ENCODE assay signal across 8 cellular contexts in genomic region chr12:74317078-74317581, GRCh38.
DNase-seq lines count a peak whose midpoint lies in the region; ATAC-seq, FAIRE-seq and TF ChIP-seq lines count a peak whose summit lies in the region.

No MANE protein-coding gene starts in this region.

- peak; percentile 48 to 73 (median 59); a peak in 5 of 6 replicates for TF ChIP-seq CTCF in K562 (IDR thresholded peaks at IDR 0.05 in 2 of 3, conservative IDR thresholded peaks at IDR 0.05 in 1 of 3; ENCODE audit: insufficient read depth in 2 of 3, low read depth in 1 of 3, low read length in 3 of 3)

- no peaks in the 10 kb centered on the region for H3K4me1 ChIP-seq in K562 (replicated peaks in 1 of 2; ENCODE audit: control insufficient read depth in 2 of 2, insufficient read depth in 2 of 2, low read length in 2 of 2)

- BruUV-seq in K562 (replicated peaks; lab: Mats Ljungman, UMichigan) = no TSS peak

- peak; percentile 99 for ATAC-seq in K562
- ATAC-seq in HG03139 (IDR thresholded peaks at IDR 0.05; ENCODE audit: unreplicated experiment) = no peak
- no peak for ATAC-seq in GM18517 (IDR thresholded peaks at IDR 0.05; ENCODE audit: unreplicated experiment)
- ATAC-seq in HG02571 (IDR thresholded peaks at IDR 0.05; ENCODE audit: unreplicated experiment) = no peak

- no peaks in the 10 kb centered on the region for H3K27me3 ChIP-seq in K562 (ENCODE audit: control insufficient read depth in 2 of 2, insufficient read depth in 2 of 2, low read length in 2 of 2)

- TF ChIP-seq POLR2A in K562 (conservative IDR thresholded peaks at IDR 0.05) = no peak

- intact Hi-C loops in K562 (cut with micrococcal nuclease) = loop anchor here (1.0 to 5.0 kb wide), 5 partner anchors 95 to 380 kb away; partner anchors contain the start of gene ATXN7L3B

- POLR2A ChIA-PET in K562 (lab: Yijun Ruan, JAX) = interaction anchor here (0.6 to 1.4 kb wide), 2 partner anchors 22 to 203 kb away, joined by 3 read pairs; no protein-coding TSS in a partner anchor

- peak; percentile 84 for FAIRE-seq in K562 (lab: Jason Lieb, UNC)

- CTCF ChIA-PET in K562 (lab: Yijun Ruan, JAX; ENCODE audit: low intra/inter-chr PET ratio) = interaction anchor here (0.6 to 2.1 kb wide), 2 partner anchors 205 to 1840 kb away, joined by 3 to 9 read pairs; no protein-coding TSS in a partner anchor

- no peak for TF ChIP-seq EP300 in K562 (IDR thresholded peaks at IDR 0.05; ENCODE audit: low read length)

- H3K4me2 ChIP-seq in K562 (ENCODE audit: insufficient read depth, low read length) = no peak overlapping the region

- no peak overlapping the region for H3K9ac ChIP-seq in K562 (ENCODE audit: insufficient read depth in 1 of 2, low read depth in 2 of 2, low read length in 2 of 2)

- no peaks in the 10 kb centered on the region for H3K9me3 ChIP-seq in K562 (replicated peaks; ENCODE audit: control insufficient read depth, insufficient read depth, low read depth, low read length)

- H3K79me2 ChIP-seq in K562 (ENCODE audit: control insufficient read depth, insufficient read depth, low read length) = no peaks in the 10 kb centered on the region

- DNase-seq in DMS153 treated with DMSO at 0.1 percent for 48 hours (lab: John Stamatoyannopoulos, UW; ENCODE audit: unreplicated experiment) (peak; percentile 45), NCI-H146 treated with DMSO at 0.1 percent for 48 hours (lab: John Stamatoyannopoulos, UW; ENCODE audit: unreplicated experiment) (peak; percentile 10), K562 (ENCODE audit: extremely low read depth in 1 of 4, low spot score in 3 of 4) (peak in 3 of 4 experiments; percentile 6 to 55 (median 39)), medulla oblongata (ENCODE audit: extremely low spot score) (peak; percentile 40), CD1c-positive myeloid dendritic cell (ENCODE audit: extremely low spot score) (no peak)

- H3K27ac ChIP-seq in K562 (ENCODE audit: extremely low read depth, low read depth, low read length) = no peak overlapping the region

- H3K4me3 ChIP-seq in K562 = no peak overlapping the region

- H4K20me1 ChIP-seq in K562 (replicated peaks; ENCODE audit: control insufficient read depth, insufficient read depth, low read length) = no peaks in the 10 kb centered on the region

- H3K9me1 ChIP-seq in K562 (ENCODE audit: control insufficient read depth, insufficient read depth, low read length) = no peaks in the 10 kb centered on the region

- TF ChIP-seq RAD21 in K562 (CRISPR knock-in tag; conservative IDR thresholded peaks at IDR 0.05 in 1 of 2, IDR thresholded peaks at IDR 0.05 in 1 of 2) = peak; percentile 78 to 90

- whole genome bisulfite sequencing in K562 (ENCODE audit: insufficient coverage, low coverage, missing lambda C conversion rate) = 0% methylated on average over 1 of the region's 1 CpG

- no peak overlapping the region for H2AFZ ChIP-seq in K562 (ENCODE audit: low read depth, low read length)

- no peaks in the 10 kb centered on the region for H3K36me3 ChIP-seq in K562 (ENCODE audit: control insufficient read depth, insufficient read depth, low read length)

- in situ Hi-C loops in K562 (cut with MboI) = loop anchor here (10.0 kb wide), 1 partner anchor 292 kb away; no protein-coding TSS in a partner anchor

TF ChIP-seq in K562, 482 proteins besides CTCF, POLR2A, EP300 and RAD21:
- TF ChIP-seq EZH2 (IDR thresholded peaks at IDR 0.05; ENCODE audit: borderline replicate concordance, low read depth, low read length) (no peak), MAZ (CRISPR knock-in tag; conservative IDR thresholded peaks at IDR 0.05 in 1 of 2, IDR thresholded peaks at IDR 0.05 in 1 of 2) (peak in 1 of 2 experiments; percentile 42; a peak in 1 of 4 replicates), SMC3 (conservative IDR thresholded peaks at IDR 0.05; ENCODE audit: insufficient read depth, low read depth, low read length) (peak; percentile 64), NFIC (IDR thresholded peaks at IDR 0.05) (peak; percentile 17; the same call in 1 of the 2 replicates), ARID2 (IDR thresholded peaks at IDR 0.05) (peak; percentile 52; the same call in 1 of the 2 replicates), POLR2H (tag; IDR thresholded peaks at IDR 0.05; ENCODE audit: low read depth) (no peak), ZBTB17 (CRISPR knock-in tag; IDR thresholded peaks at IDR 0.05) (no peak), ZNF609 (CRISPR knock-in tag; IDR thresholded peaks at IDR 0.05; ENCODE audit: borderline replicate concordance) (no peak), PTRF (tag; IDR thresholded peaks at IDR 0.05) (no peak), IRF9 (tag; IDR thresholded peaks at IDR 0.05) (no peak)
- TF ChIP-seq, protein P1, sequence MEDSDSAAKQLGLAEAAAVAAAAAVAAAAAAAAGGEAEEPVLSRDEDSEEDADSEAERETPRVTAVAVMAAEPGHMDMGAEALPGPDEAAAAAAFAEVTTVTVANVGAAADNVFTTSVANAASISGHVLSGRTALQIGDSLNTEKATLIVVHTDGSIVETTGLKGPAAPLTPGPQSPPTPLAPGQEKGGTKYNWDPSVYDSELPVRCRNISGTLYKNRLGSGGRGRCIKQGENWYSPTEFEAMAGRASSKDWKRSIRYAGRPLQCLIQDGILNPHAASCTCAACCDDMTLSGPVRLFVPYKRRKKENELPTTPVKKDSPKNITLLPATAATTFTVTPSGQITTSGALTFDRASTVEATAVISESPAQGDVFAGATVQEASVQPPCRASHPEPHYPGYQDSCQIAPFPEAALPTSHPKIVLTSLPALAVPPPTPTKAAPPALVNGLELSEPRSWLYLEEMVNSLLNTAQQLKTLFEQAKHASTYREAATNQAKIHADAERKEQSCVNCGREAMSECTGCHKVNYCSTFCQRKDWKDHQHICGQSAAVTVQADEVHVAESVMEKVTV (CRISPR knock-in tag; IDR thresholded peaks at IDR 0.05) = peak; percentile 54
TF ChIP-seq in K562: peak in this region for 5.
